Comparison of ENCODE assay signal across 8 cellular contexts in the genomic region with DNA sequence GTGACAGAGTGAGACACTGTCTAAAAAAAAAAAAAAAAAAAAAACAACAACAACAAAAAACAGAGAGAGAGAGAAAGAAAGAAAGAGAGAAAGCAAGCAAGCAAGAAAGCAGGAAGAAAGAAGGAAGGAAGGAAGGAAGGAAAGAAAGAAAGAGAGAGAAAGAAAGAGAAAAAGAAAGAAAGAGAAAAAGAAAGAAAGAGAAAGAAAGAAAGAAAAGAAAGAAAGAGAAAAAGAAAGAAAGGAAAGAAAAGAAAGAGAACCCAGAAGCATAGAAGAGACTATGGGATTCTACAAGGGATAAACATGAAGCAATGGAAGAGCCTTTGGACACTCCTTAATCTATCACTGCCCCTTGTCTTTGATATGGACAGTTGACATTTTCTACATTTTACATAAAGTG.
"Had no signal": no experiment of that assay in that cellular context is flagged by ENCODE, and none has a peak within 500 bp of the region (broad histone marks: within the 10 kb centered on the region; RNA-seq: fewer than 3 reads in every experiment).

No MANE protein-coding gene starts in this region.

- H3K4me3 ChIP-seq: GM12878 had no signal

- FAIRE-seq: G401.6, GM12878, GM12891, GM12892, GM18507, GM19239 had no signal

- ATAC-seq: GM12878 had no signal

- DNase-seq: GDM1, GF-D8 had no signal
